Comparison of ENCODE assay signal across 10 cellular contexts in the genomic region with DNA sequence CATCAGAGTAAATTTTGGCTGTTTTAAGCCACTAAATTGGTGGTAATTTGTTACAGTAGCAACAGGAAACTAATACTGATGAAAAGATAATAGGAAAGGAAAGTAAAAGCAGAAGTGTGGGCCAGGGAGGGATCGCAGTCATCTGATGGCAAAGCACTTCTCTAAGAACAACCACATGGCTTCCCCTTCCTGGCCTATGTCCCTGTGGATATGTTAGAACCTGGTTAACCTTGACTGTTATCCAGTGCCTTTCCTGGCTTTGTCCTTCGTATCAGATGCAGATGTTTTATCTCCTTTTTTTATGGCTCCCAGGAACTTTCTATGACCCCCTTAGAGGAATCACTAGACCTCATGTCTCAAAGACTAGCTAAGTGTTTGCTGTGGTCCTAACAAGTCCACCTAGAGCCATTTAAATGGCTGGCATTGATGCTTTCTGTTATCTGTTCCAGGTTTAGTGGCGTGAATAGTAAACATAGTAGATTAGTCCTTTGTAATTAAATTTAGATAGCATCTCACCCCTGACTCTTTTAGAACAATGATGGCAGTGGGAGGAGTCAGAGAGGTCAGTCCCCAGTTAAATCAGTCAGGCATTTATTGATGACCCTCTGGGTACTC.
DNase-seq lines count a peak whose midpoint lies in the region; ATAC-seq and TF ChIP-seq lines count a peak whose summit lies in the region.
"Had no signal": no experiment of that assay in that cellular context is flagged by ENCODE, and none has a peak within 500 bp of the region (broad histone marks: within the 10 kb centered on the region; RNA-seq: fewer than 3 reads in every experiment).

No MANE protein-coding gene starts in this region.

- peak overlapping the region in 1 of 10 donors; percentile 17 for H3K4me3 Mint-ChIP-seq in naive thymus-derived CD8-positive, alpha-beta T cell

- POLR2A ChIA-PET in naive thymus-derived CD8-positive, alpha-beta T cell (lab: Charles Lee): no interaction called here

- H3K9me3 ChIP-seq in gastrocnemius medialis: no peaks in the 10 kb centered on the region

- DNase-seq in Right ventricle myocardium superior (no peak), Right ventricle myocardium inferior (ENCODE audit: missing footprints) (no peak), UCSD-AML1 (lab: John Stamatoyannopoulos, UW; ENCODE audit: unreplicated experiment) (peak; percentile 28), gastrocnemius medialis (no peak), EL (no peak), DMS 273 (lab: John Stamatoyannopoulos, UW; ENCODE audit: unreplicated experiment) (no peak)
- no peak for DNase-seq in naive thymus-derived CD8-positive, alpha-beta T cell
- DNase-seq: RPMI8226 had no signal

- peaks cover 6 to 21% (median 11%) of the 10 kb centered on the region in 4 donors for H3K4me1 Mint-ChIP-seq in naive thymus-derived CD8-positive, alpha-beta T cell

- intact Hi-C loops in Right ventricle myocardium superior (cut with DNase I): no loop called here
- intact Hi-C loops in Right ventricle myocardium inferior (cut with DNase I): loop anchor here (5.0 kb wide), 2 partner anchors 79 to 134 kb away; partner anchors contain the start of gene PHACTR2
- intact Hi-C loops in gastrocnemius medialis (cut with DNase I; ENCODE audit: low total_unique reads): no loop called here

- peaks cover 0 to 12% of the 10 kb centered on the region in 2 donors for H3K4me1 ChIP-seq in gastrocnemius medialis

- H3K27me3 Mint-ChIP-seq in naive thymus-derived CD8-positive, alpha-beta T cell: peaks cover 0 to 3% (median 0%) of the 10 kb centered on the region in 5 donors

- ATAC-seq in Right ventricle myocardium superior (ENCODE audit: poor library complexity) (peak; percentile 47), Right ventricle myocardium inferior (no peak), HG03025 (IDR thresholded peaks at IDR 0.05; ENCODE audit: low FRiP score, unreplicated experiment) (peak; percentile 74), gastrocnemius medialis (peak; percentile 39 to 47)
- no peak for ATAC-seq in naive thymus-derived CD8-positive, alpha-beta T cell

- no peak overlapping the region for H3K4me3 ChIP-seq in gastrocnemius medialis

- peak overlapping the region in 3 of 10 donors; percentile 16 to 37 (median 26) for H3K27ac Mint-ChIP-seq in naive thymus-derived CD8-positive, alpha-beta T cell

- H3K27ac ChIP-seq in gastrocnemius medialis: peak overlapping the region in 2 of 4 donors; percentile 36 to 39
- H3K27ac ChIP-seq: C4-2B had no signal

- peaks cover 0 to 5% (median 0%) of the 10 kb centered on the region in 9 donors for H3K9me3 Mint-ChIP-seq in naive thymus-derived CD8-positive, alpha-beta T cell

- no peaks in the 10 kb centered on the region for H3K27me3 ChIP-seq in gastrocnemius medialis

- in situ Hi-C loops in gastrocnemius medialis (cut with MboI; ENCODE audit: low sequenced_read_pairs in 4 of 4): no loop called here

- no peaks in the 10 kb centered on the region for H3K36me3 ChIP-seq in gastrocnemius medialis

- TF ChIP-seq CTCF in gastrocnemius medialis (IDR thresholded peaks at IDR 0.05 in 4 of 5, conservative IDR thresholded peaks at IDR 0.05 in 1 of 5): no peak

- TF ChIP-seq POLR2A in gastrocnemius medialis (IDR thresholded peaks at IDR 0.05): no peak

- H3K36me3 Mint-ChIP-seq in naive thymus-derived CD8-positive, alpha-beta T cell: no peaks in the 10 kb centered on the region

Comparison
In these comparisons a context has a peak if more than half of its experiments do, and no peak if none do; other contexts are left out.
1. ATAC-seq: peak in Right ventricle myocardium superior (single experiment), HG03025 (single experiment) and gastrocnemius medialis (2 of 2); none in Right ventricle myocardium inferior (single experiment) and naive thymus-derived CD8-positive, alpha-beta T cell (0 of 2).